In the genomic region with DNA sequence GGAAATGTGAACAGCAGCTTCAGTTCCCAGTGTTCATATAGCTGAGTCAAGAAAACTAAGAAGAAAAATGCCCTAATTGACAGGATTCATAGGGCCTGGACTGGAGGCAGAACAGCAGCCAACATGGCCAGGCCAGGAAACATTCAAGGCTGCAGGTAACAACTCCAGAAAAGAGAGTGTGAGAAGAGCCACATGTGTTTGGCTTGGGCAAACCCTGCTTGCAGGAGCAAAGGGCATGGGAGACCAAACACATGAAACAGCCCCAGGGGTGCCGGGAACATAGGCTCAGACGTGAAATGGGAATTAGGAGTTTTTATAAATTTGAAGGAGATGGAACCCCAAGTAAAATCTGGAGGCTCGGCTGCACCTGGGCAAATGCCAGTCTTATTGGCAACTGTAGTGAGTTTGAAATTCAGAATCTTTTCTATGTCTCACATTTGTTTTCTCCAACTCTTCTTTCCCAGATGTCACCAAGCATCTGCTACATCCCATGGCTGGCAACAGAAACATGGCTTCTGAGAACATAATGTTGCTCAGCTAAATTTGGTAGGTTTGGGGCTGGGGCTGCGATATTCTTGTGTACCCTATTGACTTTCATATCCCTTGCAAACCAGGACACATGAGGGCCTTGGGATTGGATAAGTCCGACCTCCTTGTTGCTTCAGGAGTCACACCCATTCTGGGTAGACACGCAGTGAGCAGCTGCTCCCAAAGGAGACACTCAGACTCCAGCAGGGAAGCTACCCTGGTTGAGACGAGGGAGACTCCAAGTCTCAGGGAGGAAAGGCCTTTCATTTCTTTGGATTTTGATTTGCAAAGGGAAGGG, we compare ENCODE assay signal across 16 cellular contexts.
"Had no signal": no experiment of that assay in that cellular context is flagged by ENCODE, and none has a peak within 500 bp of the region (broad histone marks: within the 10 kb centered on the region; RNA-seq: fewer than 3 reads in every experiment).

No MANE protein-coding gene starts in this region.

- DNase-seq: activated CD4-positive, alpha-beta T cell treated with anti-CD3 and anti-CD28 coated beads, Interleukin-2, amount 10 ng/mL, durations not matched to agents 24 days and 14 days; activated CD4-positive, CD25-positive, alpha-beta regulatory T cell; activated naive CD4-positive, alpha-beta T cell treated with Interleukin-2 at 50 U/mL for 16 hours; activated naive CD8-positive, alpha-beta T cell treated with anti-CD3 and anti-CD28 coated beads, Interleukin-2, amount 50 U/mL, for 24 hours; erythroblast; kidney; mesendoderm; retina; stimulated activated naive CD8-positive, alpha-beta T cell treated with anti-CD3 and anti-CD28 coated beads, Interleukin-15, Interleukin-2, amounts not matched to agents 100 U/mL and 50 U/mL, for 24 hours; upper lobe of left lung had no signal

- H3K27me3 Mint-ChIP-seq: activated CD4-positive, alpha-beta T cell treated with anti-CD3 and anti-CD28 coated beads, Interleukin-2, amount 10 ng/mL, durations not matched to agents 24 days and 14 days had no signal

- H3K36me3 ChIP-seq: cardiac muscle cell, suprapubic skin, upper lobe of left lung had no signal

- H3K27ac ChIP-seq: cardiac muscle cell, hepatocyte, parathyroid adenoma, suprapubic skin, upper lobe of left lung had no signal

- ATAC-seq: activated naive CD8-positive, alpha-beta T cell treated with anti-CD3 and anti-CD28 coated beads, Interleukin-2, amount 50 U/mL, for 24 hours; stimulated activated naive CD8-positive, alpha-beta T cell treated with anti-CD3 and anti-CD28 coated beads, Interleukin-15, Interleukin-2, amounts not matched to agents 100 U/mL and 50 U/mL, for 24 hours had no signal

- H3K4me3 Mint-ChIP-seq: activated CD4-positive, alpha-beta T cell treated with anti-CD3 and anti-CD28 coated beads, Interleukin-2, amount 10 ng/mL, durations not matched to agents 24 days and 14 days; activated naive CD8-positive, alpha-beta T cell treated with anti-CD3 and anti-CD28 coated beads, Interleukin-2, amount 50 U/mL, for 24 hours; activated T-helper 1 cell treated with anti-CD3 and anti-CD28 coated beads, Interleukin-12 subunit alpha, Interleukin-12 subunit beta, Interleukin-2, Interleukin-4 antibody, amounts not matched to agents 30 ng/mL and 10 ng/mL and 1 ng/mL, durations not matched to agents 14 hours and 24 hours and 36 hours; neural crest cell had no signal

- H3K9me3 Mint-ChIP-seq: activated CD4-positive, alpha-beta T cell treated with anti-CD3 and anti-CD28 coated beads, Interleukin-2, amount 10 ng/mL, durations not matched to agents 24 days and 14 days; activated naive CD8-positive, alpha-beta T cell treated with anti-CD3 and anti-CD28 coated beads, Interleukin-2, amount 50 U/mL, for 24 hours; activated T-helper 1 cell treated with anti-CD3 and anti-CD28 coated beads, Interleukin-12 subunit alpha, Interleukin-12 subunit beta, Interleukin-2, Interleukin-4 antibody, amounts not matched to agents 30 ng/mL and 10 ng/mL and 1 ng/mL, durations not matched to agents 14 hours and 24 hours and 36 hours had no signal

- H3K27ac Mint-ChIP-seq: activated CD4-positive, alpha-beta T cell treated with anti-CD3 and anti-CD28 coated beads, Interleukin-2, amount 10 ng/mL, durations not matched to agents 24 days and 14 days; activated naive CD8-positive, alpha-beta T cell treated with anti-CD3 and anti-CD28 coated beads, Interleukin-2, amount 50 U/mL, for 24 hours; activated T-helper 1 cell treated with anti-CD3 and anti-CD28 coated beads, Interleukin-12 subunit alpha, Interleukin-12 subunit beta, Interleukin-2, Interleukin-4 antibody, amounts not matched to agents 30 ng/mL and 10 ng/mL and 1 ng/mL, durations not matched to agents 14 hours and 24 hours and 36 hours had no signal

- H3K4me1 Mint-ChIP-seq: activated CD4-positive, alpha-beta T cell treated with anti-CD3 and anti-CD28 coated beads, Interleukin-2, amount 10 ng/mL, durations not matched to agents 24 days and 14 days; activated naive CD8-positive, alpha-beta T cell treated with anti-CD3 and anti-CD28 coated beads, Interleukin-2, amount 50 U/mL, for 24 hours had no signal

- H3K27me3 ChIP-seq: cardiac muscle cell, hepatocyte, suprapubic skin, upper lobe of left lung had no signal

- H3K4me1 ChIP-seq: parathyroid adenoma, upper lobe of left lung had no signal

- H3K9me3 ChIP-seq: suprapubic skin, upper lobe of left lung had no signal

- H3K4me3 ChIP-seq: cardiac muscle cell, hepatocyte, suprapubic skin, upper lobe of left lung had no signal
